20 cellular contexts compared by ENCODE assay signal in genomic region chr3:150773616-150774192, GRCh38.
"Had no signal": no experiment of that assay in that cellular context is flagged by ENCODE, and none has a peak within 500 bp of the region (broad histone marks: within the 10 kb centered on the region; RNA-seq: fewer than 3 reads in every experiment).

No MANE protein-coding gene starts in this region.

- H3K27ac ChIP-seq: epithelial cell of prostate, foreskin keratinocyte, left lung, testis, upper lobe of left lung had no signal

- DNase-seq: activated CD4-positive, alpha-beta T cell treated with anti-CD3 and anti-CD28 coated beads, Interleukin-2, amount 50 U/mL, for 4 hours; activated naive CD4-positive, alpha-beta T cell; activated naive CD8-positive, alpha-beta T cell treated with anti-CD3 and anti-CD28 coated beads for 36 hours; activated T-cell treated with anti-CD3 and anti-CD28 coated beads for 4 hours; caudate nucleus; foreskin keratinocyte; left lung; mesenchymal stem cell; mucosa of descending colon; naive B cell; right cardiac atrium; small intestine; stimulated activated CD4-positive, alpha-beta T cell treated with anti-CD3 and anti-CD28 coated beads, Interleukin-15, amount 100 ng/mL, for 24 hours; stimulated activated CD4-positive, alpha-beta T cell treated with anti-CD3 and anti-CD28 coated beads, Interleukin-2, amount 100 ng/mL, for 48 hours; T-helper 2 cell; testis had no signal

- H3K4me1 ChIP-seq: left lung, upper lobe of left lung had no signal

- H3K4me3 ChIP-seq: left lung, mucosa of descending colon, testis, upper lobe of left lung had no signal

- H3K9me3 ChIP-seq: left lung, mucosa of descending colon, testis, upper lobe of left lung had no signal

- H3K27me3 ChIP-seq: foreskin keratinocyte, left lung, testis, upper lobe of left lung had no signal

- FAIRE-seq: keratinocyte, small intestine, TTC549 had no signal

- ATAC-seq: left lung, mucosa of descending colon, right cardiac atrium had no signal

- H3K36me3 ChIP-seq: left lung, upper lobe of left lung had no signal
